8 cellular contexts compared by ENCODE assay signal in the genomic region with DNA sequence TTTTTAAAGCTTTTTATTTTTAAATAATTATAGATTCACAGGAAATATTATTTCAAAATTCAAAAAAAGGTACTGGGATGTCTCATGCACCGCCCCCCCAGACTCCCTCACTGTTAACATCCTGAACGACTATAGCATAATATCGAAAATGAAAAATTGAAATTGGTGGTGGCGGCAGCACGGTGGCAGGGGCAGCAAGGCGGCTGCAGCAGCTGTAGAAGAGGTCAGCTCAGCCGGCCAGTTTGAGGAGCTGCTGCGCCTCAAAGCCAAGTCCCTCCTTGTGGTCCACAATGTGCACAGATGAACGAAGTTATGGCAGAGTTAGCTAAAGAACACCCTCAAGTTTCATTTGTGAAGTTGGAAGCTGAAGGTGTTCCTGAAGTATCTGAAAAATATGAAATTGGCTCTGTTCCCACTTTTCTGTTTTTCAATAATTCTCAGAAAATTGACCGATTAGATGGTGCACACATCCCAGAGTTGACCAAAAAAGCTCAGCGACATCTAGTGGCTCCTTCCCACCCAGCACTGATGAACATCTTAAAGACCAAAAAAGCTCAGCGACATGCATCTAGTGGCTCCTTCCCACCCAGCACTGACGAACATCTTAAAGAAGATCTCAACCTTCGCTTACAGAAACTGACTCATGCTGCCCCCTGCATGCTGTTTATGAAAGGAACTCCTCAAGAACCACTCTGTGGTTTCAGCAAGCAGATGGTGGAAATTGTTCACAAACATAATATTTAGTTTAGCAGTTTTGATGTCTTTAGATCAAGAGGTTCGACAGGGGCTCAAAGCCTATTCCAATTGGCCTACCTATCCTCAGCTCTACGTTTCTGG.
A peak's percentile ranks its signal among the peaks of the same experiment; 100 is the strongest.
DNase-seq lines count a peak whose midpoint lies in the region; ATAC-seq and TF ChIP-seq lines count a peak whose summit lies in the region.

No MANE protein-coding gene starts in this region.

- H3K27me3 Mint-ChIP-seq in memory B cell: peaks cover 5% of the 10 kb centered on the region

- peaks cover 3% of the 10 kb centered on the region for H3K36me3 Mint-ChIP-seq in memory B cell

- DNase-seq in NCI-H1436 (lab: John Stamatoyannopoulos, UW): peak; percentile 1
- no peak for DNase-seq in NCI-H1436 treated with DMSO at 0.1 percent for 48 hours (lab: John Stamatoyannopoulos, UW)
- peak; percentile 42 for DNase-seq in HEK293T (ENCODE audit: extremely low spot score)
- peak; percentile 74 for DNase-seq in MV-4-11 (lab: John Stamatoyannopoulos, UW)
- peak; percentile 92 for DNase-seq in dermis blood vessel endothelial cell
- peak; percentile 22 to 32 for DNase-seq in memory B cell (ENCODE audit: low spot score in 2 of 2)
- peak; percentile 15 to 27 for DNase-seq in stimulated activated CD8-positive, alpha-beta memory T cell treated with anti-CD3 and anti-CD28 coated beads, Interleukin-7, amount 100 ng/mL, for 4 hours (ENCODE audit: low read depth in 2 of 2)

- POLR2A ChIA-PET in HEK293T (lab: Yijun Ruan, JAX): interaction anchor here (1.0 to 1.2 kb wide), 2 partner anchors 23 to 43 kb away, joined by 4 read pairs; a partner anchor contains a TSS

- peaks cover 4% of the 10 kb centered on the region for H3K4me1 Mint-ChIP-seq in memory B cell

- H3K27ac Mint-ChIP-seq in memory B cell: no peak overlapping the region

- CTCF ChIA-PET in HEK293T (lab: Yijun Ruan, JAX): interaction anchor here (0.6 to 2.9 kb wide), 24 partner anchors 9 to 1128 kb away, joined by 3 to 22 read pairs (median 4); partner anchors contain the start of gene FAM50B

- peak; percentile 88 to 89 for ATAC-seq in activated CD4-positive, CD25-positive, alpha-beta regulatory T cell treated with anti-CD3 and anti-CD28 coated beads, Interleukin-2, amount 50 U/mL, for 24 hours
- peak; percentile 99 for ATAC-seq in memory B cell (ENCODE audit: low read depth)

- H3K4me3 Mint-ChIP-seq in memory B cell: no peak overlapping the region

- peaks cover 2% of the 10 kb centered on the region for H3K9me3 Mint-ChIP-seq in memory B cell

TF ChIP-seq in HEK293T, 16 proteins besides CTCF, POLR2A, EP300 and RAD21:
- TF ChIP-seq NFRKB (IDR thresholded peaks at IDR 0.05) (no peak), HDGF (IDR thresholded peaks at IDR 0.05; ENCODE audit: borderline replicate concordance) (no peak), ZNF384 (IDR thresholded peaks at IDR 0.05) (no peak), FOXK2 (IDR thresholded peaks at IDR 0.05) (no peak), L3MBTL2 (conservative IDR thresholded peaks at IDR 0.05) (0 out of 2 replicates have a peak, but pooled peaks have one; percentile 11)
